10 cellular contexts compared by ENCODE assay signal in the genomic region with DNA sequence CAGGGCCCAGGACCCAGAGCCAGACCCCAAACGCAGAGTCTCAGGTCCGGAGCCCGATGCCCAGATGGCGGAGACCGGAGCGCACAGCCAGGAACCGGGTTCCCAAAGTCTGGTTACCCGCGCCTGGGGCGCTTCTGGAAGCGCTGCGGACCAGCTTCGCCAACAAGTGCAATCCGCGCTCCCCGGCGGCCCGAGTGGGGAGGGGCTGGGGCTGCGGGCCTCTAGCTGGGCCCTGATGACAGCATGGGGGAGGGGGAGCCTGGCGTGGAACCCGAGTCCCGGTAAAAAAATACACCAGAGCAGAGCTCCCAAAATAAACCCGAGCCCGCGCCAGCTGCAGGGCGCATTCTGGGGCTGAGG. TPM values are rescaled to one million over a fixed set of nuclear protein-coding genes. Genes with fewer than 3 reads are reported as not detected.
DNase-seq lines count a peak whose midpoint lies in the region; ATAC-seq, FAIRE-seq and TF ChIP-seq lines count a peak whose summit lies in the region.
"Had no signal": no experiment of that assay in that cellular context is flagged by ENCODE, and none has a peak within 500 bp of the region (broad histone marks: within the 10 kb centered on the region; RNA-seq: fewer than 3 reads in every experiment).

No MANE protein-coding gene starts in this region.

- TF ChIP-seq EP300 in gastroesophageal sphincter (IDR thresholded peaks at IDR 0.05): no peak

- POLR2A ChIA-PET in CD8-positive, alpha-beta memory T cell (lab: Charles Lee): interaction anchor here (3.7 kb wide), 1 partner anchor 20 kb away, joined by 12 read pairs; a partner anchor contains a TSS

- FAIRE-seq in pancreas (lab: Jason Lieb, UNC): no peak

- H3K4me1 ChIP-seq in CD8-positive, alpha-beta memory T cell (ENCODE audit: insufficient read depth, low read length): peaks cover 5% of the 10 kb centered on the region
- H3K4me1 ChIP-seq in SJCRH30 (no peaks in the 10 kb centered on the region), gastroesophageal sphincter (peaks cover 0 to 23% (median 13%) of the 10 kb centered on the region in 3 donors), pancreas (no peaks in the 10 kb centered on the region)

- peaks cover 25 to 33% of the 10 kb centered on the region in 2 donors for H3K27me3 Mint-ChIP-seq in CD8-positive, alpha-beta memory T cell

- H3K27ac ChIP-seq in CD8-positive, alpha-beta memory T cell (ENCODE audit: low read depth, low read length): no peak overlapping the region
- H3K27ac ChIP-seq in SJCRH30 (no peak overlapping the region), gastroesophageal sphincter (no peak overlapping the region), pancreas (no peak overlapping the region)

- peak; percentile 54 for ATAC-seq in gastroesophageal sphincter
- ATAC-seq in pancreas: peak; percentile 51 to 72 (median 71)
- no peak for ATAC-seq in GM19324 (IDR thresholded peaks at IDR 0.05; ENCODE audit: low FRiP score, unreplicated experiment)
- ATAC-seq in HG03135 (IDR thresholded peaks at IDR 0.05; ENCODE audit: unreplicated experiment): no peak

- H3K4me3 Mint-ChIP-seq in CD8-positive, alpha-beta memory T cell: peak overlapping the region in 1 of 7 donors; percentile 68

- peaks cover 27% of the 10 kb centered on the region for H3K27me3 ChIP-seq in CD8-positive, alpha-beta memory T cell (ENCODE audit: insufficient read depth, low read length, poor library complexity, severe bottlenecking)
- H3K27me3 ChIP-seq in SJCRH30 (peaks cover 17% of the 10 kb centered on the region), gastroesophageal sphincter (peaks cover 57% of the 10 kb centered on the region), pancreas (no peaks in the 10 kb centered on the region)

- intact Hi-C loops in pancreas (cut with DNase I): no loop called here

- no peaks in the 10 kb centered on the region for H3K9me3 Mint-ChIP-seq in CD8-positive, alpha-beta memory T cell
- H3K9me3 Mint-ChIP-seq: memory B cell had no signal

- CTCF ChIA-PET in CD8-positive, alpha-beta memory T cell (lab: Charles Lee): interaction anchor here (1.1 to 3.7 kb wide), 10 partner anchors 13 to 128 kb away, joined by 3 to 20 read pairs (median 12); a partner anchor contains a TSS

- H3K9me3 ChIP-seq in CD8-positive, alpha-beta memory T cell (ENCODE audit: low read length): no peaks in the 10 kb centered on the region
- H3K9me3 ChIP-seq in SJCRH30 (replicated peaks) (no peaks in the 10 kb centered on the region), gastroesophageal sphincter (no peaks in the 10 kb centered on the region), pancreas (no peaks in the 10 kb centered on the region)

- peaks cover 0 to 11% (median 2%) of the 10 kb centered on the region in 3 donors for H3K4me1 Mint-ChIP-seq in CD8-positive, alpha-beta memory T cell
- H3K4me1 Mint-ChIP-seq: memory B cell had no signal

- H3K27ac Mint-ChIP-seq in CD8-positive, alpha-beta memory T cell: no peak overlapping the region
- H3K27ac Mint-ChIP-seq: memory B cell had no signal

- DNase-seq in CD8-positive, alpha-beta memory T cell: no peak
- DNase-seq in SJCRH30 (peak; percentile 42 to 54), pancreas (peak in 5 of 6 donors; percentile 20 to 87 (median 63))
- no peak for DNase-seq in activated effector memory CD4-positive, alpha-beta T cell treated with anti-CD3 and anti-CD28 coated beads, Interleukin-2, amount 50 U/mL, for 16 hours
- DNase-seq in activated CD4-positive, alpha-beta T cell treated with anti-CD3 and anti-CD28 coated beads, Interleukin-2, amount 50 U/mL, for 1 hour: no peak
- DNase-seq: T1000 had no signal

- peak overlapping the region; percentile 15 for H3K4me3 ChIP-seq in CD8-positive, alpha-beta memory T cell (ENCODE audit: low read length)
- H3K4me3 ChIP-seq in SJCRH30 (peak overlapping the region; percentile 56), gastroesophageal sphincter (peak overlapping the region; percentile 28 to 57), pancreas (peak overlapping the region; percentile 42 to 50 (median 46))

- no peaks in the 10 kb centered on the region for H3K36me3 ChIP-seq in CD8-positive, alpha-beta memory T cell (ENCODE audit: insufficient read depth, low read length)
- H3K36me3 ChIP-seq in SJCRH30 (no peaks in the 10 kb centered on the region), gastroesophageal sphincter (no peaks in the 10 kb centered on the region), pancreas (no peaks in the 10 kb centered on the region)

- 0% methylated on average over 11 of the region's 26 CpGs; no CpG with 5 or more reads in 1 of the 2 donors for WGBS in gastroesophageal sphincter (ENCODE audit: low coverage in 1 of 2), 2 donors
- 2% methylated on average over 24 to 26 of the region's 26 CpGs for WGBS in pancreas, 2 donors

- peaks cover 0 to 2% (median 0%) of the 10 kb centered on the region in 3 donors for H3K36me3 Mint-ChIP-seq in CD8-positive, alpha-beta memory T cell
- H3K36me3 Mint-ChIP-seq: memory B cell had no signal

- no peak for TF ChIP-seq POLR2A in gastroesophageal sphincter (IDR thresholded peaks at IDR 0.05)

- TF ChIP-seq CTCF in gastroesophageal sphincter (IDR thresholded peaks at IDR 0.05) (no peak), pancreas (IDR thresholded peaks at IDR 0.05) (no peak)

RNA-seq across cellular contexts. Expression of a gene that starts 0.5 kb away (rescaled TPM):
- not detected for total RNA-seq in CD8-positive, alpha-beta memory T cell
- not detected for polyA plus RNA-seq in CD8-positive, alpha-beta memory T cell
- 0.12 TPM in 1 of 2 replicates, not detected in the other for total RNA-seq in SJCRH30 (2014; rRNA removed; shearing (Covaris generic))
- 1 to 10 TPM in 1 of 4 donors, not detected in 3; 1.1 TPM for total RNA-seq in gastroesophageal sphincter
- 1 to 10 TPM in 4 of 6 donors, under 1 TPM in 2; 0.56 to 4.5 (median 2.3) TPM for total RNA-seq in pancreas
- under 1 TPM; 0.07 to 0.34 TPM for polyA plus RNA-seq in pancreas

RNA-seq across cellular contexts. Expression of a gene that starts 19.8 kb away (rescaled TPM):
- total RNA-seq in CD8-positive, alpha-beta memory T cell: 1 to 10 TPM; 1.9 to 2.0 TPM
- polyA plus RNA-seq in CD8-positive, alpha-beta memory T cell: 2.5 TPM
- 0.42 and 0.53 TPM in 2 replicates for total RNA-seq in SJCRH30 (2014; rRNA removed; shearing (Covaris generic))
- total RNA-seq in gastroesophageal sphincter: 1 to 10 TPM in 1 of 4 donors, under 1 TPM in 1, not detected in 2; 0.17 to 1.8 TPM
- total RNA-seq in pancreas: 1 to 10 TPM in 4 of 6 donors, under 1 TPM in 2; 0.15 to 7.8 (median 1.9) TPM
- polyA plus RNA-seq in pancreas: under 1 TPM; 0.61 to 0.76 TPM

RNA-seq across cellular contexts. Expression of a gene that starts 32.0 kb away (rescaled TPM):
- under 1 TPM; 0.07 to 0.09 TPM for total RNA-seq in CD8-positive, alpha-beta memory T cell
- not detected for polyA plus RNA-seq in CD8-positive, alpha-beta memory T cell
- total RNA-seq in SJCRH30 (2014; rRNA removed; shearing (Covaris generic)): 61.9 and 66.5 TPM in 2 replicates
- total RNA-seq in gastroesophageal sphincter (1 to 10 TPM; 3.0 to 8.4 (median 6.0) TPM), pancreas (10 to 100 TPM; 22.9 to 34.6 (median 32.3) TPM)
- polyA plus RNA-seq in pancreas: 10 to 100 TPM; 12.0 to 19.3 TPM

Comparison
In these comparisons a context has a peak if more than half of its experiments do, and no peak if none do; other contexts are left out.
1. DNase-seq: peak in SJCRH30 (2 of 2) and pancreas (5 of 6); none in CD8-positive, alpha-beta memory T cell (0 of 5), activated effector memory CD4-positive, alpha-beta T cell treated with anti-CD3 and anti-CD28 coated beads, Interleukin-2, amount 50 U/mL, for 16 hours (single experiment) and activated CD4-positive, alpha-beta T cell treated with anti-CD3 and anti-CD28 coated beads, Interleukin-2, amount 50 U/mL, for 1 hour (single experiment).
2. ATAC-seq: peak in gastroesophageal sphincter (single experiment) and pancreas (4 of 4); none in GM19324 (single experiment) and HG03135 (single experiment).
3. Peak in every context shown above with its lines, with median percentiles within 50 percentile points of each other: H3K4me3 ChIP-seq.